Comparison of ENCODE assay signal across 8 cellular contexts in the genomic region with DNA sequence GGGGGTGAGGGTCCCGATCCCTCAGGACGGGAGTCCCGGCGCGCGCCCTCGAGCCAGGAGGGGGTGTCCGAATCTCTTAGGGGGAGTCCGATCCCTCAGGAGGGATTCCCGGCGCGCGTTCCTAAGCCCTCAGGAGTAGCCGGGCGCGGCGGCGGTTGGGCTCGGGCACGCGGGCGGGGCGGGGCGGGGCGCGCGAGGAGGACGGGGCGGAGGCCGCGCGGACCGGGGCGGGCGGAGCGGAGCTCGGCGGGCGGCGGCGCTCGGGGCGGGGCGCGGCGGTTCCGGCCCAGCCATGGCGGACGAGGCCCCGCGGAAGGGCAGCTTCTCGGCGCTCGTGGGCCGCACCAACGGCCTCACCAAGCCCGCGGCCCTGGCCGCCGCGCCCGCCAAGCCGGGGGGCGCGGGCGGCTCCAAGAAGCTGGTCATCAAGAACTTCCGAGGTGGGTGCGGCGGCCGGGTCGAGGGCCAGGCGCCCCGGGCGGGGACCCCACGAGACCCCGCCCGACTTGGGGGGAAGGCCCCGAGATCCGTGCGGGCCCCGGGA. TPM values are rescaled to one million over a fixed set of nuclear protein-coding genes. Genes with fewer than 3 reads are reported as not detected.
A peak's percentile ranks its signal among the peaks of the same experiment; 100 is the strongest.
DNase-seq lines count a peak whose midpoint lies in the region; ATAC-seq and TF ChIP-seq lines count a peak whose summit lies in the region.

A gene (plus strand): TSS at position 278 of the 544 bp plus-strand sequence. CDS start 15 bp downstream, at position 293.

- H3K27me3 ChIP-seq in BLaER1: no peaks in the 10 kb centered on the region

- H3K27ac ChIP-seq in BLaER1: peak within 1 kb of the TSS; percentile 98

- intact Hi-C loops in mucosa of descending colon (cut with DNase I, micrococcal nuclease): no loop called here

- TF ChIP-seq CTCF in epithelial cell of esophagus (IDR thresholded peaks at IDR 0.05; ENCODE audit: insufficient read depth, low read depth, low read length, missing control alignments) (no peak), mucosa of descending colon (IDR thresholded peaks at IDR 0.05) (no peak)

- H3K36me3 ChIP-seq in BLaER1 (peaks cover 58% of the 10 kb centered on the region), mucosa of descending colon (ENCODE audit: low read depth) (no peaks in the 10 kb centered on the region)

- H3K4me1 ChIP-seq in BLaER1 (peaks cover 37% of the 10 kb centered on the region), mucosa of descending colon (ENCODE audit: low read depth) (peaks cover 20% of the 10 kb centered on the region)

- ATAC-seq in GM19023 (IDR thresholded peaks at IDR 0.05; ENCODE audit: unreplicated experiment) (peak; percentile 50), HG03175 (IDR thresholded peaks at IDR 0.05; ENCODE audit: unreplicated experiment) (peak; percentile 38), mucosa of descending colon (peak; percentile 81)

- peaks cover 80% of the 10 kb centered on the region for H4K20me1 ChIP-seq in BLaER1

- DNase-seq in NCI-H774 (lab: John Stamatoyannopoulos, UW) (peak; percentile 94), activated T-cell treated with anti-CD3 and anti-CD28 coated beads for 1 hour (ENCODE audit: low read depth) (peak; percentile 64), epithelial cell of esophagus (ENCODE audit: low read depth) (peak; percentile 80), mucosa of descending colon (peak; percentile 87 to 91 (median 90))
- DNase-seq in stimulated activated CD8-positive, alpha-beta memory T cell treated with anti-CD3 and anti-CD28 coated beads, Interleukin-4, amount 100 ng/mL, for 4 hours (ENCODE audit: low read depth in 2 of 2, low spot score in 1 of 2): peak; percentile 40 to 51

- peak within 1 kb of the TSS; percentile 97 for H3K9ac ChIP-seq in BLaER1

- H3K4me2 ChIP-seq in BLaER1: peak within 1 kb of the TSS; percentile 87

- H3K9me3 ChIP-seq in BLaER1 (no peaks in the 10 kb centered on the region), mucosa of descending colon (no peaks in the 10 kb centered on the region)

- peak within 1 kb of the TSS; percentile 87 for H3K4me3 ChIP-seq in BLaER1
- H3K4me3 ChIP-seq in epithelial cell of esophagus (ENCODE audit: low read length): peak within 1 kb of the TSS; percentile 74
- H3K4me3 ChIP-seq in mucosa of descending colon: peak within 1 kb of the TSS; percentile 93

RNA-seq across cellular contexts. Expression of the gene that starts here (rescaled TPM):
- 10 to 100 TPM; 57.2 to 71.8 (median 59.8) TPM for total RNA-seq in mucosa of descending colon

Comparison
In these comparisons a context has a peak if more than half of its experiments do, and no peak if none do; other contexts are left out.
1. Peak in every context shown above with its lines: DNase-seq, ATAC-seq, H3K4me3 ChIP-seq and H3K27ac ChIP-seq.